Comparison of ENCODE assay signal across 30 cellular contexts in genomic region chr18:36744261-36744876, GRCh38.
DNase-seq lines count a peak whose midpoint lies in the region; ATAC-seq and TF ChIP-seq lines count a peak whose summit lies in the region.
"Had no signal": no experiment of that assay in that cellular context is flagged by ENCODE, and none has a peak within 500 bp of the region (broad histone marks: within the 10 kb centered on the region; RNA-seq: fewer than 3 reads in every experiment).

No MANE protein-coding gene starts in this region.

- intact Hi-C loops in Right ventricle myocardium inferior (cut with DNase I), result no loop called here
- intact Hi-C loops in sciatic nerve (cut with DNase I), result no loop called here
- intact Hi-C loops in lower lobe of right lung (cut with DNase I), result no loop called here

- H3K4me1 ChIP-seq in cardiac muscle cell (ENCODE audit: low read depth) (no peaks in the 10 kb centered on the region), lower lobe of right lung (no peaks in the 10 kb centered on the region)
- H3K4me1 ChIP-seq: left ventricle myocardium inferior, Peyer's patch, tibial nerve had no signal

- H3K9me3 Mint-ChIP-seq in stimulated activated effector memory CD8-positive, alpha-beta T cell treated with anti-CD3 and anti-CD28 coated beads, Interleukin-12 subunit alpha, Interleukin-12 subunit beta, amount 100 ng/mL, for 72 hours, result no peaks in the 10 kb centered on the region
- H3K9me3 Mint-ChIP-seq: activated CD4-positive, alpha-beta T cell treated with anti-CD3 and anti-CD28 coated beads, Interleukin-2, amount 10 ng/mL, durations not matched to agents 7 days and 5 days; activated naive CD8-positive, alpha-beta T cell treated with anti-CD3 and anti-CD28 coated beads, Interleukin-2, amount 10 ng/mL, durations not matched to agents 7 days and 5 days; activated T-helper 17 cell treated with anti-CD3 and anti-CD28 coated beads, Interleukin-2, amount 50 U/mL, for 72 hours; immature natural killer cell had no signal

- no peak overlapping the region for H3K4me3 ChIP-seq in cardiac muscle cell
- H3K4me3 ChIP-seq in fibroblast of mammary gland (ENCODE audit: control insufficient read depth, low read depth, low read length), result no peak overlapping the region
- H3K4me3 ChIP-seq in lower lobe of right lung, result no peak overlapping the region
- H3K4me3 ChIP-seq: left ventricle myocardium inferior, Peyer's patch, smooth muscle cell, tibial nerve had no signal

- ATAC-seq in Right ventricle myocardium inferior (no peak), sciatic nerve (no peak), lower lobe of right lung (no peak)
- peak; percentile 16 for ATAC-seq in stimulated activated effector memory CD8-positive, alpha-beta T cell treated with anti-CD3 and anti-CD28 coated beads, Interleukin-12 subunit alpha, Interleukin-12 subunit beta, amount 100 ng/mL, for 72 hours
- ATAC-seq: activated T-helper 17 cell treated with anti-CD3 and anti-CD28 coated beads, Interleukin-2, amount 50 U/mL, for 72 hours; HepG2; T-helper 17 cell had no signal

- no peaks in the 10 kb centered on the region for H3K36me3 Mint-ChIP-seq in stimulated activated effector memory CD8-positive, alpha-beta T cell treated with anti-CD3 and anti-CD28 coated beads, Interleukin-12 subunit alpha, Interleukin-12 subunit beta, amount 100 ng/mL, for 72 hours
- H3K36me3 Mint-ChIP-seq: activated naive CD8-positive, alpha-beta T cell treated with anti-CD3 and anti-CD28 coated beads, Interleukin-2, amount 10 ng/mL, durations not matched to agents 7 days and 5 days; immature natural killer cell had no signal

- peaks cover 76% of the 10 kb centered on the region for H3K36me3 ChIP-seq in cardiac muscle cell
- no peaks in the 10 kb centered on the region for H3K36me3 ChIP-seq in lower lobe of right lung
- H3K36me3 ChIP-seq: Peyer's patch had no signal

- no peaks in the 10 kb centered on the region for H3K9me3 ChIP-seq in cardiac muscle cell (ENCODE audit: low read depth)
- H3K9me3 ChIP-seq in lower lobe of right lung, result no peaks in the 10 kb centered on the region
- H3K9me3 ChIP-seq: left ventricle myocardium inferior, Peyer's patch, tibial nerve had no signal

- H3K4me3 Mint-ChIP-seq in stimulated activated effector memory CD8-positive, alpha-beta T cell treated with anti-CD3 and anti-CD28 coated beads, Interleukin-12 subunit alpha, Interleukin-12 subunit beta, amount 100 ng/mL, for 72 hours, result no peak overlapping the region
- H3K4me3 Mint-ChIP-seq: activated CD4-positive, alpha-beta T cell treated with anti-CD3 and anti-CD28 coated beads, Interleukin-2, amount 10 ng/mL, durations not matched to agents 7 days and 5 days; activated naive CD8-positive, alpha-beta T cell treated with anti-CD3 and anti-CD28 coated beads, Interleukin-2, amount 10 ng/mL, durations not matched to agents 7 days and 5 days; activated T-helper 17 cell treated with anti-CD3 and anti-CD28 coated beads, Interleukin-2, amount 50 U/mL, for 72 hours; immature natural killer cell; nephron; T-helper 17 cell had no signal

- no peaks in the 10 kb centered on the region for H3K4me1 Mint-ChIP-seq in stimulated activated effector memory CD8-positive, alpha-beta T cell treated with anti-CD3 and anti-CD28 coated beads, Interleukin-12 subunit alpha, Interleukin-12 subunit beta, amount 100 ng/mL, for 72 hours
- H3K4me1 Mint-ChIP-seq: activated CD4-positive, alpha-beta T cell treated with anti-CD3 and anti-CD28 coated beads, Interleukin-2, amount 10 ng/mL, durations not matched to agents 7 days and 5 days; activated T-helper 17 cell treated with anti-CD3 and anti-CD28 coated beads, Interleukin-2, amount 50 U/mL, for 72 hours; immature natural killer cell; nephron; T-helper 17 cell had no signal

- TF ChIP-seq CTCF in cardiac muscle cell (IDR thresholded peaks at IDR 0.05; ENCODE audit: low read depth, low read length) (no peak), fibroblast of mammary gland (conservative IDR thresholded peaks at IDR 0.05; ENCODE audit: control insufficient read depth, insufficient read depth, low read depth, low read length) (no peak), lower lobe of right lung (IDR thresholded peaks at IDR 0.05) (no peak)

- H3K27ac Mint-ChIP-seq in stimulated activated effector memory CD8-positive, alpha-beta T cell treated with anti-CD3 and anti-CD28 coated beads, Interleukin-12 subunit alpha, Interleukin-12 subunit beta, amount 100 ng/mL, for 72 hours, result peak overlapping the region; percentile 6
- H3K27ac Mint-ChIP-seq: activated CD4-positive, alpha-beta T cell treated with anti-CD3 and anti-CD28 coated beads, Interleukin-2, amount 10 ng/mL, durations not matched to agents 7 days and 5 days; activated naive CD8-positive, alpha-beta T cell treated with anti-CD3 and anti-CD28 coated beads, Interleukin-2, amount 10 ng/mL, durations not matched to agents 7 days and 5 days; activated T-helper 17 cell treated with anti-CD3 and anti-CD28 coated beads, Interleukin-2, amount 50 U/mL, for 72 hours; immature natural killer cell; nephron; T-helper 17 cell had no signal

- H3K27me3 ChIP-seq in cardiac muscle cell (no peaks in the 10 kb centered on the region), lower lobe of right lung (ENCODE audit: low read depth) (no peaks in the 10 kb centered on the region)
- H3K27me3 ChIP-seq: Peyer's patch, tibial nerve had no signal

- H3K27ac ChIP-seq in cardiac muscle cell (peak overlapping the region; percentile 58), lower lobe of right lung (no peak overlapping the region)
- H3K27ac ChIP-seq: 22Rv1, HL-60, left ventricle myocardium inferior, Peyer's patch, tibial nerve had no signal

- DNase-seq in cardiac muscle cell (ENCODE audit: low read depth in 1 of 2, low spot score in 1 of 2) (no peak), Right ventricle myocardium inferior (ENCODE audit: missing footprints) (no peak), amniotic stem cell (lab: John Stamatoyannopoulos, UW) (peak; percentile 72), fibroblast of mammary gland (ENCODE audit: low read depth) (peak; percentile 6), NCI-H1436 treated with DMSO at 0.1 percent for 48 hours (lab: John Stamatoyannopoulos, UW) (no peak), sciatic nerve (ENCODE audit: low spot score) (no peak), lower lobe of right lung (no peak)
- peak in 1 of 2 donors; percentile 28 for DNase-seq in stimulated activated effector memory CD8-positive, alpha-beta T cell treated with anti-CD3 and anti-CD28 coated beads, Interleukin-12 subunit alpha, Interleukin-12 subunit beta, amount 100 ng/mL, for 72 hours (ENCODE audit: low spot score in 2 of 2)
- DNase-seq: activated CD4-positive, alpha-beta T cell treated with anti-CD3 and anti-CD28 coated beads, Interleukin-2, amount 10 ng/mL, durations not matched to agents 7 days and 5 days; activated naive CD8-positive, alpha-beta T cell treated with anti-CD3 and anti-CD28 coated beads, Interleukin-2, amount 10 ng/mL, durations not matched to agents 7 days and 5 days; COR-L47; dermis blood vessel endothelial cell; DND-41; immature natural killer cell; left ventricle myocardium inferior; midbrain; NCI-H1417; NCI-H2107; NCI-H510A treated with DMSO at 0.1 percent for 48 hours; Peyer's patch; posterior cingulate gyrus; stimulated activated naive CD4-positive, alpha-beta T cell; T-helper 17 cell had no signal

Comparison
In these comparisons a context has a peak if more than half of its experiments do, and no peak if none do; other contexts are left out.
1. DNase-seq: peak in amniotic stem cell (single experiment) and fibroblast of mammary gland (single experiment); none in cardiac muscle cell (0 of 2), Right ventricle myocardium inferior (single experiment), NCI-H1436 treated with DMSO at 0.1 percent for 48 hours (single experiment), sciatic nerve (single experiment) and lower lobe of right lung (single experiment).